Comparison of ENCODE assay signal across 19 cellular contexts in the genomic region with DNA sequence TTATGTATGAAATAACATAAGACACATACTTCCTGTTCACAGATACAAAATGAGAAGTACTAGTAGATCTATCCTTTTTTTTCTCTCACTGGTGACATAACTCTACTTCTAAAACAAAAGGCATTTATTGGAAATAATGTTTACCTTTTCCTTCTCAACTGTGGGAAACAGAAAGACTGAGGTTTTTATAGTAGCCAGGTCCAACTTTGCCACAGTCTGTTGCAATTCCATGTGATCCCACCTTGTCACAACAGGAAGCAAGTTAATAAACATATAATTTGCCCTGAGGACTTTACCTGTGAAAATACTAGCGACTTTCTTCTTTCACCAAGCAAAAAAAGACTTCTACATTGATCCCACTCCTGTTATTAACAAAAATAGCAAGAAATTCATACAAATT.
"Had no signal": no experiment of that assay in that cellular context is flagged by ENCODE, and none has a peak within 500 bp of the region (broad histone marks: within the 10 kb centered on the region; RNA-seq: fewer than 3 reads in every experiment).

No MANE protein-coding gene starts in this region.

- ATAC-seq: gastrocnemius medialis; heart right ventricle; natural killer cell treated with Interleukin-12 subunit alpha and Interleukin-12 subunit beta and Interleukin-15 and Interleukin-18, amount 100 ng/mL, for 72 hours; pancreas; right lobe of liver had no signal

- FAIRE-seq: endothelial cell of umbilical vein, islet of Langerhans, pancreas had no signal

- DNase-seq: effector CD4-positive, alpha-beta T cell; endodermal cell; gastrocnemius medialis; heart right ventricle; hypothalamus; kidney glomerular epithelial cell; midbrain; nucleus accumbens; pancreas; right lobe of liver; stimulated activated CD4-positive, alpha-beta T cell treated with anti-CD3 and anti-CD28 coated beads, Interleukin-12 subunit alpha, Interleukin-12 subunit beta, amount 100 ng/mL, for 4 hours; stimulated activated naive CD4-positive, alpha-beta T cell; trophoblast cell had no signal

- H3K9me3 ChIP-seq: gastrocnemius medialis, heart right ventricle, pancreas, right lobe of liver had no signal

- H3K4me1 ChIP-seq: gastrocnemius medialis, heart right ventricle, neural progenitor cell, right lobe of liver had no signal

- H3K4me3 ChIP-seq: coronary artery, gastrocnemius medialis, heart right ventricle, neural progenitor cell, pancreas, right lobe of liver, skin epidermis had no signal

- H3K9ac ChIP-seq: neural progenitor cell had no signal

- H3K4me2 ChIP-seq: neural progenitor cell had no signal

- H3K36me3 ChIP-seq: gastrocnemius medialis, heart right ventricle, neural progenitor cell, pancreas, right lobe of liver had no signal

- H3K27me3 ChIP-seq: gastrocnemius medialis, heart right ventricle, neural progenitor cell, pancreas, right lobe of liver had no signal

- H2AFZ ChIP-seq: neural progenitor cell had no signal

- H3K27ac ChIP-seq: coronary artery, gastrocnemius medialis, heart right ventricle, neural progenitor cell, pancreas, right lobe of liver had no signal
